In genomic region chr3:71492566-71492965, GRCh38 we compare ENCODE assay signal across 24 cellular contexts.
A peak's percentile ranks its signal among the peaks of the same experiment; 100 is the strongest.
DNase-seq lines count a peak whose midpoint lies in the region; ATAC-seq and TF ChIP-seq lines count a peak whose summit lies in the region.
"Had no signal": no experiment of that assay in that cellular context is flagged by ENCODE, and none has a peak within 500 bp of the region (broad histone marks: within the 10 kb centered on the region; RNA-seq: fewer than 3 reads in every experiment).

No MANE protein-coding gene starts in this region.

- ATAC-seq in CD4-positive, CD25-positive, alpha-beta regulatory T cell (ENCODE audit: low read depth in 2 of 2): no peak
- ATAC-seq in GM21576 (IDR thresholded peaks at IDR 0.05; ENCODE audit: unreplicated experiment): no peak
- ATAC-seq: psoas muscle, upper lobe of right lung had no signal

- DNase-seq in CD4-positive, CD25-positive, alpha-beta regulatory T cell: peak; percentile 29 to 70 (median 66)
- DNase-seq in activated CD4-positive, alpha-beta T cell treated with anti-CD3 and anti-CD28 coated beads, Interleukin-2, amount 50 U/mL, for 1 hour: peak; percentile 23
- peak in 1 of 3 donors; percentile 19 for DNase-seq in effector memory CD4-positive, alpha-beta T cell
- no peak for DNase-seq in GM20000 (ENCODE audit: low spot score)
- no peak for DNase-seq in NCI-H1930 (lab: John Stamatoyannopoulos, UW)
- DNase-seq in prostate gland (ENCODE audit: low spot score): no peak
- DNase-seq: amniotic stem cell; DND-41; endodermal cell; HCEC 1CT; islet precursor cell; mammary epithelial cell; NCI-H1092; NCI-H526; nephron progenitor cell; psoas muscle; stimulated activated CD4-positive, alpha-beta T cell treated with anti-CD3 and anti-CD28 coated beads, Interleukin-12 subunit alpha, Interleukin-12 subunit beta, amount 100 ng/mL, for 4 hours; stomach; upper lobe of right lung had no signal

- peaks cover 35 to 94% (median 76%) of the 10 kb centered on the region in 4 donors for H3K4me1 Mint-ChIP-seq in CD4-positive, CD25-positive, alpha-beta regulatory T cell

- H3K36me3 ChIP-seq in ACC112 (ENCODE audit: insufficient read depth, low read length): peaks cover 9% of the 10 kb centered on the region; the same call in 1 of the 2 replicates
- H3K36me3 ChIP-seq in CD4-positive, CD25-positive, alpha-beta regulatory T cell (ENCODE audit: control insufficient read depth, insufficient read depth, low read length): no peaks in the 10 kb centered on the region
- H3K36me3 ChIP-seq in effector memory CD4-positive, alpha-beta T cell (ENCODE audit: control insufficient read depth, insufficient read depth, low read length): no peaks in the 10 kb centered on the region
- no peaks in the 10 kb centered on the region for H3K36me3 ChIP-seq in prostate gland

- H3K27ac Mint-ChIP-seq in CD4-positive, CD25-positive, alpha-beta regulatory T cell: peak overlapping the region; percentile 99 to 100 (median 99)
- H3K27ac Mint-ChIP-seq: endodermal cell, nephron progenitor cell had no signal

- peak overlapping the region; percentile 30; the same call in 1 of the 2 replicates for H3K27ac ChIP-seq in ACC112 (ENCODE audit: low read depth, low read length)
- peak overlapping the region; percentile 98 for H3K27ac ChIP-seq in CD4-positive, CD25-positive, alpha-beta regulatory T cell (ENCODE audit: insufficient read depth, low read length, poor library complexity, severe bottlenecking)
- H3K27ac ChIP-seq in effector memory CD4-positive, alpha-beta T cell (ENCODE audit: insufficient read depth, low read length, poor library complexity, severe bottlenecking): peak overlapping the region; percentile 85
- no peak overlapping the region for H3K27ac ChIP-seq in prostate gland
- H3K27ac ChIP-seq: BLaER1, KMS-11, psoas muscle, SK-N-MC, stomach, upper lobe of right lung had no signal

- H3K36me3 Mint-ChIP-seq in CD4-positive, CD25-positive, alpha-beta regulatory T cell: peaks cover 24% of the 10 kb centered on the region

- peak overlapping the region; percentile 86 to 91 (median 88) for H3K4me3 Mint-ChIP-seq in CD4-positive, CD25-positive, alpha-beta regulatory T cell
- H3K4me3 Mint-ChIP-seq: endodermal cell, nephron progenitor cell had no signal

- H3K27me3 Mint-ChIP-seq in CD4-positive, CD25-positive, alpha-beta regulatory T cell: no peaks in the 10 kb centered on the region

- H3K27me3 ChIP-seq in ACC112 (ENCODE audit: insufficient read depth, low read length) (no peaks in the 10 kb centered on the region), prostate gland (replicated peaks; ENCODE audit: insufficient read depth) (no peaks in the 10 kb centered on the region)
- H3K27me3 ChIP-seq in CD4-positive, CD25-positive, alpha-beta regulatory T cell (ENCODE audit: control insufficient read depth, insufficient read depth, low read length): no peaks in the 10 kb centered on the region
- H3K27me3 ChIP-seq in effector memory CD4-positive, alpha-beta T cell (replicated peaks; ENCODE audit: control insufficient read depth, insufficient read depth, low read length, poor library complexity, severe bottlenecking): no peaks in the 10 kb centered on the region
- H3K27me3 ChIP-seq: BLaER1, stomach, upper lobe of right lung had no signal

- no peak overlapping the region for H2AFZ ChIP-seq in ACC112 (ENCODE audit: low read length, unreplicated experiment)

- H3K4me3 ChIP-seq in ACC112 (ENCODE audit: low read depth, low read length) (no peak overlapping the region), prostate gland (no peak overlapping the region)
- H3K4me3 ChIP-seq in CD4-positive, CD25-positive, alpha-beta regulatory T cell (ENCODE audit: low read depth, low read length): peak overlapping the region; percentile 92
- H3K4me3 ChIP-seq in effector memory CD4-positive, alpha-beta T cell (ENCODE audit: insufficient read depth, low read depth, low read length, poor library complexity, severe bottlenecking): peak overlapping the region; percentile 23
- H3K4me3 ChIP-seq: BLaER1, psoas muscle, SK-N-MC, stomach, upper lobe of right lung had no signal

- H3K9me3 ChIP-seq in CD4-positive, CD25-positive, alpha-beta regulatory T cell (ENCODE audit: control insufficient read depth in 2 of 2, low read length in 2 of 2): no peaks in the 10 kb centered on the region
- H3K9me3 ChIP-seq in effector memory CD4-positive, alpha-beta T cell (ENCODE audit: control insufficient read depth, low read length): no peaks in the 10 kb centered on the region
- H3K9me3 ChIP-seq in prostate gland: no peaks in the 10 kb centered on the region
- H3K9me3 ChIP-seq: psoas muscle, upper lobe of right lung had no signal

- H3K79me2 ChIP-seq in ACC112 (ENCODE audit: control insufficient read depth, insufficient read depth, low read length, unreplicated experiment): no peaks in the 10 kb centered on the region

- no peak for TF ChIP-seq CTCF in GM20000 (IDR thresholded peaks at IDR 0.05; ENCODE audit: extremely low read depth, missing control alignments)
- TF ChIP-seq CTCF in prostate gland (IDR thresholded peaks at IDR 0.05): no peak

- no peak for TF ChIP-seq POLR2A in prostate gland (IDR thresholded peaks at IDR 0.05)

- intact Hi-C loops in prostate gland (cut with DNase I): no loop called here

- H3K9me3 Mint-ChIP-seq in CD4-positive, CD25-positive, alpha-beta regulatory T cell: peaks cover 0 to 9% (median 2%) of the 10 kb centered on the region in 7 donors

- H3K4me1 ChIP-seq in ACC112 (ENCODE audit: control insufficient read depth, insufficient read depth, low read length, unreplicated experiment) (peaks cover 31% of the 10 kb centered on the region), prostate gland (replicated peaks) (peaks cover 4% of the 10 kb centered on the region)
- H3K4me1 ChIP-seq in CD4-positive, CD25-positive, alpha-beta regulatory T cell (ENCODE audit: control insufficient read depth, insufficient read depth, low read length, poor library complexity, severe bottlenecking): peaks cover 98% of the 10 kb centered on the region
- H3K4me1 ChIP-seq in effector memory CD4-positive, alpha-beta T cell (ENCODE audit: control insufficient read depth, insufficient read depth, low read length, poor library complexity, severe bottlenecking): peaks cover 48% of the 10 kb centered on the region

Comparison
In these comparisons a context has a peak if more than half of its experiments do, and no peak if none do; other contexts are left out.
1. H3K27ac ChIP-seq: peak in ACC112 (single experiment), CD4-positive, CD25-positive, alpha-beta regulatory T cell (single experiment) and effector memory CD4-positive, alpha-beta T cell (single experiment); none in prostate gland (0 of 2).
2. H3K4me3 ChIP-seq: peak in CD4-positive, CD25-positive, alpha-beta regulatory T cell (single experiment) and effector memory CD4-positive, alpha-beta T cell (single experiment); none in ACC112 (single experiment) and prostate gland (0 of 2).
3. DNase-seq: peak in CD4-positive, CD25-positive, alpha-beta regulatory T cell (3 of 3) and activated CD4-positive, alpha-beta T cell treated with anti-CD3 and anti-CD28 coated beads, Interleukin-2, amount 50 U/mL, for 1 hour (single experiment); none in GM20000 (single experiment), NCI-H1930 (0 of 2) and prostate gland (single experiment).